ENCODE assay signal across 14 cellular contexts in the genomic region with DNA sequence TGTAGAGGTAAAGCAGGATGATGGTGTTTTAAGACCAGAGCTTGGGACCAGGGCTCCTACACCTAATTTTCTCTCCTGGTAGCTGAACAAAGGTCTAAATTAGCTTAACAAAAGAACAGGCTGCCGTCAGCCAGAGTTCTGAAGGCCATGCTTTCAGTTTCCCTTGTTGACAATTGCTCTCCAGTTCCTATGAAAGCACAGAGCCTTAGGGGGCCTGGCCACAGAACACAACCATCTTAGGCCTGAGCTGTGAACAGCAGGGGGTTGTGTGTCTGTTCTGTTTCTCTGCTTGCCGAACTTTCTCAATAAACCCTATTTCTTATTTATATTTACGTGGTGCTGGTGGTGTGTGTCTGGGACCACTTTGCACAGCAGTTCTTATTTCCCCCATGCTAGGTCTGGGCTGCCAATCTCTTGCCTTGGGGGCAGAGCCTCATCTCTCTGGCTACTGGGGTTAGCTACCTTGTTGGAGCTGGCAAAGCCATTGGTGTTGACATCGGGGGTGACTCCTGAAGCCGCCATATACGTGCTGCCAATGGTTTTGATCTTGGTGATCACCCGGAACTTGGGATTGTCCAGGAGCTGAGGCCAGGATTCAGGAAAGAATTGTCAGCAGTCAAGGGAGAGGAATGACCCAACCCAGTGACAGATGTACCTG. TPM values are rescaled to one million over a fixed set of nuclear protein-coding genes. Genes with fewer than 3 reads are reported as not detected.
A peak's percentile ranks its signal among the peaks of the same experiment; 100 is the strongest.
DNase-seq lines count a peak whose midpoint lies in the region; ATAC-seq, FAIRE-seq and TF ChIP-seq lines count a peak whose summit lies in the region.
"Had no signal": no experiment of that assay in that cellular context is flagged by ENCODE, and none has a peak within 500 bp of the region (broad histone marks: within the 10 kb centered on the region; RNA-seq: fewer than 3 reads in every experiment).

No MANE protein-coding gene starts in this region.

- no peak for FAIRE-seq in K562 (lab: Jason Lieb, UNC)
- FAIRE-seq in H54 (lab: Jason Lieb, UNC) = no peak
- FAIRE-seq: bronchial epithelial cell had no signal

- ATAC-seq in K562 = no peak
- ATAC-seq in left lobe of liver = no peak
- ATAC-seq in HG02973 (IDR thresholded peaks at IDR 0.05; ENCODE audit: unreplicated experiment) = no peak

- H3K27me3 ChIP-seq in Caco-2 (replicated peaks; ENCODE audit: control insufficient read depth, insufficient read depth, low read length) (no peaks in the 10 kb centered on the region), KMS-11 (ENCODE audit: insufficient read depth, low read depth) (no peaks in the 10 kb centered on the region), K562 (ENCODE audit: control insufficient read depth in 2 of 2, insufficient read depth in 2 of 2, low read length in 2 of 2) (no peaks in the 10 kb centered on the region)
- H3K27me3 ChIP-seq: esophagus muscularis mucosa, SJSA1 had no signal

- no peak for TF ChIP-seq EP300 in K562 (IDR thresholded peaks at IDR 0.05; ENCODE audit: low read length)

- H4K20me1 ChIP-seq in KMS-11 (ENCODE audit: insufficient read depth) (no peaks in the 10 kb centered on the region), K562 (replicated peaks; ENCODE audit: control insufficient read depth, insufficient read depth, low read length) (0 out of 2 replicates have a peak, but pooled peaks cover 2% of the 10 kb centered on the region)

- TF ChIP-seq RAD21 in K562 (CRISPR knock-in tag; conservative IDR thresholded peaks at IDR 0.05 in 1 of 2, IDR thresholded peaks at IDR 0.05 in 1 of 2) = no peak

- H3K4me1 ChIP-seq in Caco-2 = no peaks in the 10 kb centered on the region
- H3K4me1 ChIP-seq in KMS-11 (ENCODE audit: low read depth, poor library complexity, severe bottlenecking) = peaks cover 41% of the 10 kb centered on the region
- peaks cover 5 to 14% of the 10 kb centered on the region in 2 experiments; a peak in 4 of 5 replicates for H3K4me1 ChIP-seq in K562 (replicated peaks in 1 of 2; ENCODE audit: control insufficient read depth in 2 of 2, insufficient read depth in 2 of 2, low read length in 2 of 2)

- H3K79me2 ChIP-seq in KMS-11 (ENCODE audit: insufficient read depth, low read depth) (no peaks in the 10 kb centered on the region; the same call in 1 of the 2 replicates), K562 (ENCODE audit: control insufficient read depth, insufficient read depth, low read length) (no peaks in the 10 kb centered on the region; the same call in 1 of the 3 replicates)

- H3K27me3 Mint-ChIP-seq in Caco-2 (ENCODE audit: insufficient read depth, unreplicated experiment) = no peaks in the 10 kb centered on the region

- no peaks in the 10 kb centered on the region for H3K4me1 Mint-ChIP-seq in Caco-2 (ENCODE audit: low read depth, unreplicated experiment)

- no peak overlapping the region for H2AFZ ChIP-seq in KMS-11 (ENCODE audit: low read depth)
- no peak overlapping the region for H2AFZ ChIP-seq in K562 (ENCODE audit: low read depth, low read length)

- DNase-seq in Caco-2 = peak in 1 of 2 experiments; percentile 15
- DNase-seq in K562 (ENCODE audit: extremely low read depth in 1 of 4, low spot score in 3 of 4) = no peak
- DNase-seq in left lobe of liver (ENCODE audit: low spot score) = peak; percentile 21
- DNase-seq in NAMALWA (ENCODE audit: low spot score) = no peak
- no peak for DNase-seq in H54 (ENCODE audit: insufficient read length, low spot score)
- DNase-seq in DMS53 (lab: John Stamatoyannopoulos, UW) = no peak
- DNase-seq: activated CD4-positive, CD25-positive, alpha-beta regulatory T cell; NCI-H1436 had no signal

- H3K36me3 ChIP-seq in Caco-2 (ENCODE audit: control insufficient read depth, insufficient read depth, low read length) (no peaks in the 10 kb centered on the region; the same call in none of the 2 replicates), KMS-11 (ENCODE audit: insufficient read depth) (no peaks in the 10 kb centered on the region; the same call in 1 of the 2 replicates), K562 (ENCODE audit: control insufficient read depth, insufficient read depth, low read length) (peaks cover 96% of the 10 kb centered on the region)

- in situ Hi-C loops in K562 (cut with MboI) = no loop called here

- POLR2A ChIA-PET in Caco-2 (lab: Charles Lee) = interaction anchor here (1.0 kb wide), 1 partner anchor 30 kb away, joined by 3 read pairs; no protein-coding TSS in a partner anchor
- POLR2A ChIA-PET in K562 (lab: Yijun Ruan, JAX) = interaction anchor here (0.7 to 1.8 kb wide), 7 partner anchors 9 to 516 kb away, joined by 3 to 6 read pairs (median 3); no protein-coding TSS in a partner anchor

- no peak overlapping the region for H3K4me3 Mint-ChIP-seq in Caco-2 (ENCODE audit: unreplicated experiment)

- BruUV-seq in Caco-2 (replicated peaks; lab: Mats Ljungman, UMichigan) (no TSS peak), K562 (replicated peaks; lab: Mats Ljungman, UMichigan) (no TSS peak)

- peak overlapping the region; percentile 42 for H3K27ac Mint-ChIP-seq in Caco-2 (ENCODE audit: unreplicated experiment)

- no peak overlapping the region for H3K9ac ChIP-seq in KMS-11
- H3K9ac ChIP-seq in K562 (ENCODE audit: insufficient read depth in 1 of 2, low read depth in 2 of 2, low read length in 2 of 2) = no peak overlapping the region

- H3K4me3 ChIP-seq in Caco-2 (ENCODE audit: low read depth, low read length) (no peak overlapping the region), KMS-11 (IDR thresholded peaks at IDR 0.05; ENCODE audit: insufficient read depth, low read depth, low read length) (no peak overlapping the region), K562 (no peak overlapping the region)
- H3K4me3 ChIP-seq: esophagus muscularis mucosa, SJSA1 had no signal

- intact Hi-C loops in Caco-2 (cut with micrococcal nuclease; ENCODE audit: unreplicated experiment) = no loop called here
- intact Hi-C loops in K562 (cut with micrococcal nuclease) = no loop called here

- CTCF ChIA-PET in Caco-2 (lab: Charles Lee) (interaction anchor here (1.0 kb wide), 1 partner anchor 29 kb away, joined by 3 read pairs; a partner anchor contains a TSS), K562 (lab: Yijun Ruan, JAX; ENCODE audit: low intra/inter-chr PET ratio) (no interaction called here)

- 88% methylated on average over 7 of the region's 7 CpGs for WGBS in K562 (ENCODE audit: insufficient coverage, low coverage, missing lambda C conversion rate)

- no peaks in the 10 kb centered on the region for H3K9me1 ChIP-seq in K562 (ENCODE audit: control insufficient read depth, insufficient read depth, low read length)

- H3K9me3 ChIP-seq in Caco-2 (no peaks in the 10 kb centered on the region), K562 (replicated peaks; ENCODE audit: control insufficient read depth, insufficient read depth, low read depth, low read length) (no peaks in the 10 kb centered on the region)
- H3K9me3 ChIP-seq: esophagus muscularis mucosa, SJSA1 had no signal

- H3K4me2 ChIP-seq in KMS-11 = peak overlapping the region; percentile 67
- H3K4me2 ChIP-seq in K562 (ENCODE audit: insufficient read depth, low read length) = no peak overlapping the region

- peak overlapping the region; percentile 58 for H3K27ac ChIP-seq in KMS-11
- no peak overlapping the region for H3K27ac ChIP-seq in K562 (ENCODE audit: extremely low read depth, low read depth, low read length)
- H3K27ac ChIP-seq: C4-2B, esophagus muscularis mucosa, SJSA1 had no signal

- TF ChIP-seq CTCF in Caco-2 (IDR thresholded peaks at IDR 0.05; ENCODE audit: insufficient read depth in 1 of 2, low read depth in 1 of 2, low read length in 1 of 2, severe bottlenecking in 1 of 2, unreplicated experiment in 1 of 2) (no peak), KMS-11 (conservative IDR thresholded peaks at IDR 0.05; ENCODE audit: low read depth, low read length) (no peak), K562 (IDR thresholded peaks at IDR 0.05 in 2 of 3, conservative IDR thresholded peaks at IDR 0.05 in 1 of 3; ENCODE audit: insufficient read depth in 2 of 3, low read depth in 1 of 3, low read length in 3 of 3) (no peak)

- H3K36me3 Mint-ChIP-seq in Caco-2 (ENCODE audit: insufficient read depth, unreplicated experiment) = peaks cover 92% of the 10 kb centered on the region

- TF ChIP-seq POLR2A in K562 (conservative IDR thresholded peaks at IDR 0.05) = 0 out of 2 replicates have a peak, but pooled peaks have one; percentile 2
- no peak for TF ChIP-seq POLR2A in H54 (IDR thresholded peaks at IDR 0.05; ENCODE audit: low read depth, low read length)

- H3K9me3 Mint-ChIP-seq in Caco-2 (ENCODE audit: unreplicated experiment) = no peaks in the 10 kb centered on the region

RNA-seq across cellular contexts. Expression of a gene that starts 29.0 kb away (rescaled TPM):
- 54.8 and 58.3 TPM in 2 replicates for total RNA-seq in Caco-2 (2022)
- total RNA-seq in K562 (2011; cell fraction: chromatin; rRNA removed; ENCODE audit: low replicate concordance) = 153 and 177 TPM in 2 replicates
- 96.4 and 101 TPM in 2 replicates for total RNA-seq in K562 (2011; cell fraction: nucleolus; rRNA removed)
- total RNA-seq in K562 (2011; cell fraction: nucleoplasm; rRNA removed) = 140 and 180 TPM in 2 replicates
- 35.4 and 36.1 TPM in 2 replicates for total RNA-seq in K562 (2014; rRNA removed)
- total RNA-seq in K562 (2014; rRNA removed; fragmentation: Illumina TruSeq; extraction: Trizol) = 33.6 and 37.3 TPM in 2 replicates
- total RNA-seq in K562 (2015; rRNA removed; fragmentation: Illumina TruSeq; extraction: Trizol) = 38.9 and 41.1 TPM in 2 replicates
- 39.9 and 46.2 TPM in 2 replicates for total RNA-seq in K562 (2021)
- polyA plus RNA-seq in K562 (2011; rRNA removed) = 59.4 and 63.0 TPM in 2 replicates
- polyA plus RNA-seq in K562 (2011; cell fraction: cytosol; rRNA removed) = 36.2 and 39.3 TPM in 2 replicates
- polyA plus RNA-seq in K562 (2011; cell fraction: nucleus; rRNA removed) = 103 and 125 TPM in 2 replicates
- 35.5 and 43.1 TPM in 2 replicates for polyA plus RNA-seq in K562 (2012)
- 44.9 and 49.8 TPM in 2 replicates for polyA plus RNA-seq in K562 (2014; fragmentation: Illumina TruSeq; extraction: Trizol)
- 10 to 100 TPM; 30.6 to 38.9 TPM for polyA plus RNA-seq in K562 (2014; fragmentation: Nextera tagmentation; extraction: Ambion mirVana)
- polyA plus RNA-seq in K562 (2014; rRNA removed) = 35.5 and 49.5 TPM in 2 replicates
- 65.4 and 67.6 TPM in 2 replicates for polyA minus RNA-seq in K562 (2011; rRNA and poly(A)+ RNA removed)
- polyA minus RNA-seq in K562 (2011; cell fraction: cytosol; rRNA and poly(A)+ RNA removed) = 22.3 and 36.6 TPM in 2 replicates
- 46.7 and 67.0 TPM in 2 replicates for polyA minus RNA-seq in K562 (2011; cell fraction: nucleus; rRNA and poly(A)+ RNA removed)
- 2.0 TPM for total RNA-seq in left lobe of liver

RNA-seq across cellular contexts. Expression of a gene that starts 29.0 kb away (rescaled TPM):
- 49.4 and 52.8 TPM in 2 replicates for total RNA-seq in Caco-2 (2022)
- total RNA-seq in K562 (2011; cell fraction: chromatin; rRNA removed; ENCODE audit: low replicate concordance) = 4.5 and 5.4 TPM in 2 replicates
- total RNA-seq in K562 (2011; cell fraction: nucleolus; rRNA removed) = 10.2 and 10.3 TPM in 2 replicates
- total RNA-seq in K562 (2011; cell fraction: nucleoplasm; rRNA removed) = 10.8 and 23.1 TPM in 2 replicates
- total RNA-seq in K562 (2014; rRNA removed) = 60.9 and 67.5 TPM in 2 replicates
- total RNA-seq in K562 (2014; rRNA removed; fragmentation: Illumina TruSeq; extraction: Trizol) = 42.6 and 47.1 TPM in 2 replicates
- 26.7 and 43.8 TPM in 2 replicates for total RNA-seq in K562 (2015; rRNA removed; fragmentation: Illumina TruSeq; extraction: Trizol)
- total RNA-seq in K562 (2021) = 48.9 and 51.4 TPM in 2 replicates
- 82.7 and 83.2 TPM in 2 replicates for polyA plus RNA-seq in K562 (2011; rRNA removed)
- 76.4 and 103 TPM in 2 replicates for polyA plus RNA-seq in K562 (2011; cell fraction: cytosol; rRNA removed)
- 23.4 and 40.4 TPM in 2 replicates for polyA plus RNA-seq in K562 (2011; cell fraction: nucleus; rRNA removed)
- polyA plus RNA-seq in K562 (2012) = 47.2 and 87.1 TPM in 2 replicates
- 15.8 and 31.7 TPM in 2 replicates for polyA plus RNA-seq in K562 (2014; fragmentation: Illumina TruSeq; extraction: Trizol)
- 10 to 100 TPM; 32.9 to 46.6 TPM for polyA plus RNA-seq in K562 (2014; fragmentation: Nextera tagmentation; extraction: Ambion mirVana)
- polyA plus RNA-seq in K562 (2014; rRNA removed) = 61.1 and 71.1 TPM in 2 replicates
- polyA minus RNA-seq in K562 (2011; rRNA and poly(A)+ RNA removed) = 8.6 and 11.1 TPM in 2 replicates
- polyA minus RNA-seq in K562 (2011; cell fraction: cytosol; rRNA and poly(A)+ RNA removed) = 7.8 and 12.2 TPM in 2 replicates
- 4.7 and 7.3 TPM in 2 replicates for polyA minus RNA-seq in K562 (2011; cell fraction: nucleus; rRNA and poly(A)+ RNA removed)
- total RNA-seq in left lobe of liver = 13.4 TPM

Comparison
In these comparisons a context has a peak if more than half of its experiments do, and no peak if none do; other contexts are left out.
1. RNA of a gene that starts 29.0 kb away (total RNA-seq): 54.8 to 58.3 TPM in Caco-2 and 33.6 to 180 TPM in K562; 2.0 TPM in left lobe of liver (single experiment); every median in the first group is over 10 times any median in the second.